ENCODE assay signal across 11 cellular contexts in the genomic region with DNA sequence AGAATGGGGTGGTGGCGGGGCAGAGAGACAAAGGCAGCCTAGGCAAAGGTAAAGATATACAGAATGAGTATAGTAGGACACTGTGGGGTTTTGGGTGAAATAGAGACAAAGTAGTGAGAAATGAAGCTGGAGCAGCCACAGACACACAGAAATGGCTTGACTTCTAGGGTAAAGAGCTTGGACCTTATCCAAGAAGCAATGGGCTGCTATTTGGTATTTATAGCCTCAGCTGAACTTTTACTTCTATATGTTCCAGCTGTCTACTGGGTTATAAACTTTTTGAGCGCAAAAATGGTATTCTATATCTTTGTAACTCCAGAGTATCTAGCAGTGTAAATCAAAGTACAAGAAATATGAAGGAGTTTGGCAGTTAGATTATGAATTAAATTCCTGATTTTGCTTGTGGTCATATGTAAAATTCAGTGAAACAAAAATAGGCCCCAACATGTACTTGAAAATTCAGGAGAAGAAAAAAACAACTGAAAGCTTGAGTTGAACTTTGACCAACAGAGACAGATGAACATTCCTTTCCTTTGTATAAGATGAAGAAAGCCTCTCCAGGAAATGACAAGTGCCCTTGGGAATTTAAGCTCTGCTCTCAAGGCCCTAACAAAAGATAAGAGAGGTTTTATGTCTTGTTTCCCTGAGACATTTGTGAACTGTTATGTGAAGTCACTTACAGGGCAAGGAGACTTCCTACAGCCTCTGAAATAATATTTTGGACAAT.
DNase-seq lines count a peak whose midpoint lies in the region; ATAC-seq and TF ChIP-seq lines count a peak whose summit lies in the region.
"Had no signal": no experiment of that assay in that cellular context is flagged by ENCODE, and none has a peak within 500 bp of the region (broad histone marks: within the 10 kb centered on the region; RNA-seq: fewer than 3 reads in every experiment).

No MANE protein-coding gene starts in this region.

- peaks cover 12% of the 10 kb centered on the region for H3K9me3 Mint-ChIP-seq in nephron progenitor cell
- H3K9me3 Mint-ChIP-seq in CD8-positive, alpha-beta T cell: no peaks in the 10 kb centered on the region

- no peaks in the 10 kb centered on the region for H3K27me3 ChIP-seq in tibial artery
- no peaks in the 10 kb centered on the region for H3K27me3 ChIP-seq in CD8-positive, alpha-beta T cell (ENCODE audit: insufficient read depth, low read length)

- TF ChIP-seq CTCF in epithelial cell of esophagus (IDR thresholded peaks at IDR 0.05; ENCODE audit: insufficient read depth, low read depth, low read length, missing control alignments) (no peak), nephron progenitor cell (IDR thresholded peaks at IDR 0.05) (no peak), tibial artery (IDR thresholded peaks at IDR 0.05) (no peak)
- TF ChIP-seq CTCF in CD8-positive, alpha-beta T cell (IDR thresholded peaks at IDR 0.05): no peak

- POLR2A ChIA-PET in CD8-positive, alpha-beta T cell (lab: Charles Lee): no interaction called here

- H3K36me3 Mint-ChIP-seq in nephron progenitor cell (ENCODE audit: low read depth): no peaks in the 10 kb centered on the region
- H3K36me3 Mint-ChIP-seq in CD8-positive, alpha-beta T cell: no peaks in the 10 kb centered on the region

- H3K4me3 Mint-ChIP-seq in nephron progenitor cell: no peak overlapping the region
- no peak overlapping the region for H3K4me3 Mint-ChIP-seq in CD8-positive, alpha-beta T cell

- CTCF ChIA-PET in CD8-positive, alpha-beta T cell (lab: Charles Lee): no interaction called here

- peak overlapping the region; percentile 94 for H3K27ac Mint-ChIP-seq in nephron progenitor cell
- H3K27ac Mint-ChIP-seq in CD8-positive, alpha-beta T cell: no peak overlapping the region

- H3K36me3 ChIP-seq in tibial artery: no peaks in the 10 kb centered on the region
- H3K36me3 ChIP-seq in CD8-positive, alpha-beta T cell (ENCODE audit: insufficient read depth, low read length): no peaks in the 10 kb centered on the region

- DNase-seq in Daoy (ENCODE audit: low read depth) (peak; percentile 79), NCI-H460 (ENCODE audit: extremely low read depth, low read depth) (peak; percentile 26), epithelial cell of esophagus (ENCODE audit: low read depth) (peak; percentile 76), nephron progenitor cell (no peak), tibial artery (no peak)
- DNase-seq in CD8-positive, alpha-beta T cell: no peak
- DNase-seq: activated naive CD4-positive, alpha-beta T cell; NCI-H1436; stimulated activated CD4-positive, alpha-beta T cell treated with anti-CD3 and anti-CD28 coated beads, Interleukin-2, amount 100 ng/mL, for 48 hours had no signal

- H3K4me1 Mint-ChIP-seq in nephron progenitor cell: peaks cover 22% of the 10 kb centered on the region
- no peaks in the 10 kb centered on the region for H3K4me1 Mint-ChIP-seq in CD8-positive, alpha-beta T cell (ENCODE audit: low read depth)

- H3K27ac ChIP-seq in tibial artery: no peak overlapping the region
- no peak overlapping the region for H3K27ac ChIP-seq in CD8-positive, alpha-beta T cell (ENCODE audit: low read depth, low read length)

- no peaks in the 10 kb centered on the region for H3K4me1 ChIP-seq in tibial artery
- H3K4me1 ChIP-seq in CD8-positive, alpha-beta T cell (ENCODE audit: insufficient read depth, low read length): no peaks in the 10 kb centered on the region

- intact Hi-C loops in tibial artery (cut with DNase I; ENCODE audit: low total_unique reads): no loop called here
- intact Hi-C loops in CD8-positive, alpha-beta T cell (cut with DNase I, micrococcal nuclease): no loop called here

- no peaks in the 10 kb centered on the region for H3K9me3 ChIP-seq in tibial artery
- no peaks in the 10 kb centered on the region for H3K9me3 ChIP-seq in CD8-positive, alpha-beta T cell (ENCODE audit: low read length)

- H3K27me3 Mint-ChIP-seq in nephron progenitor cell (ENCODE audit: low read depth, poor library complexity): no peaks in the 10 kb centered on the region
- H3K27me3 Mint-ChIP-seq in CD8-positive, alpha-beta T cell (ENCODE audit: low read depth): no peaks in the 10 kb centered on the region

- H3K4me3 ChIP-seq in epithelial cell of esophagus (ENCODE audit: low read length) (no peak overlapping the region), tibial artery (no peak overlapping the region)
- no peak overlapping the region for H3K4me3 ChIP-seq in CD8-positive, alpha-beta T cell (ENCODE audit: low read depth, low read length)

- ATAC-seq in GM19452 (IDR thresholded peaks at IDR 0.05; ENCODE audit: unreplicated experiment): no peak
- ATAC-seq in CD8-positive, alpha-beta T cell: no peak
- ATAC-seq in GM18909 (IDR thresholded peaks at IDR 0.05; ENCODE audit: poor library complexity, unreplicated experiment): no peak

Comparison
In these comparisons a context has a peak if more than half of its experiments do, and no peak if none do; other contexts are left out.
1. DNase-seq: peak in Daoy (single experiment), NCI-H460 (single experiment) and epithelial cell of esophagus (single experiment); none in nephron progenitor cell (single experiment), tibial artery (0 of 2) and CD8-positive, alpha-beta T cell (0 of 7).